Comparison of ENCODE assay signal across 8 cellular contexts in genomic region chr19:17125052-17125727, GRCh38. TPM values are rescaled to one million over a fixed set of nuclear protein-coding genes. Genes with fewer than 3 reads are reported as not detected.
DNase-seq lines count a peak whose midpoint lies in the region; ATAC-seq and TF ChIP-seq lines count a peak whose summit lies in the region.

No MANE protein-coding gene starts in this region.

- H3K4me1 Mint-ChIP-seq in activated T-cell treated with anti-CD3 and anti-CD28 coated beads, Interleukin-2, amount 50 U/mL, for 24 hours (ENCODE audit: low read depth), result peaks cover 47% of the 10 kb centered on the region
- peaks cover 8% of the 10 kb centered on the region for H3K4me1 Mint-ChIP-seq in neural progenitor cell

- H3K9ac ChIP-seq in neural progenitor cell, result no peak overlapping the region

- 45% methylated on average over 10 of the region's 10 CpGs for WGBS in right cardiac atrium
- WGBS in thymus, result 24% methylated on average over 10 of the region's 10 CpGs

- no peak overlapping the region for H3K4me2 ChIP-seq in neural progenitor cell

- H3K27me3 ChIP-seq in right cardiac atrium (ENCODE audit: control insufficient read depth, insufficient read depth) (no peaks in the 10 kb centered on the region), thymus (ENCODE audit: control insufficient read depth, insufficient read depth) (no peaks in the 10 kb centered on the region), neural progenitor cell (no peaks in the 10 kb centered on the region)

- H3K4me1 ChIP-seq in right cardiac atrium (ENCODE audit: control insufficient read depth, insufficient read depth, low read length), result peaks cover 7% of the 10 kb centered on the region
- H3K4me1 ChIP-seq in thymus (ENCODE audit: control insufficient read depth, insufficient read depth, low read length), result peaks cover 10% of the 10 kb centered on the region
- H3K4me1 ChIP-seq in neural progenitor cell, result no peaks in the 10 kb centered on the region

- no peaks in the 10 kb centered on the region for H3K9me3 Mint-ChIP-seq in activated T-cell treated with anti-CD3 and anti-CD28 coated beads, Interleukin-2, amount 50 U/mL, for 24 hours
- H3K9me3 Mint-ChIP-seq in neural progenitor cell, result no peaks in the 10 kb centered on the region

- peak; percentile 56 for DNase-seq in COLO829 (ENCODE audit: low spot score)
- DNase-seq in activated T-cell treated with anti-CD3 and anti-CD28 coated beads, Interleukin-2, amount 50 U/mL, for 24 hours, result peak; percentile 38
- no peak for DNase-seq in right cardiac atrium
- no peak for DNase-seq in NCI-H2107 (lab: John Stamatoyannopoulos, UW)
- DNase-seq in neural progenitor cell (ENCODE audit: low spot score), result no peak

- H2AFZ ChIP-seq in neural progenitor cell (replicated peaks), result no peak overlapping the region

- H3K9me3 ChIP-seq in right cardiac atrium (ENCODE audit: control insufficient read depth, low read length), result no peaks in the 10 kb centered on the region
- no peaks in the 10 kb centered on the region for H3K9me3 ChIP-seq in thymus (ENCODE audit: control insufficient read depth)
- no peaks in the 10 kb centered on the region for H3K9me3 ChIP-seq in neural progenitor cell (ENCODE audit: low read depth)

- peak overlapping the region; percentile 97 for H3K27ac Mint-ChIP-seq in activated T-cell treated with anti-CD3 and anti-CD28 coated beads, Interleukin-2, amount 50 U/mL, for 24 hours
- no peak overlapping the region for H3K27ac Mint-ChIP-seq in neural progenitor cell

- H3K27me3 Mint-ChIP-seq in activated T-cell treated with anti-CD3 and anti-CD28 coated beads, Interleukin-2, amount 50 U/mL, for 24 hours, result no peaks in the 10 kb centered on the region
- H3K27me3 Mint-ChIP-seq in neural progenitor cell (ENCODE audit: insufficient read depth, low read depth), result peaks cover 2% of the 10 kb centered on the region

- H3K79me2 ChIP-seq in neural progenitor cell (ENCODE audit: low read depth), result no peaks in the 10 kb centered on the region

- H3F3A ChIP-seq in neural progenitor cell (ENCODE audit: low read depth), result no peaks in the 10 kb centered on the region

- H3K4me3 ChIP-seq in right cardiac atrium (ENCODE audit: low read length) (no peak overlapping the region), thymus (ENCODE audit: low read length) (peak overlapping the region; percentile 41), neural progenitor cell (no peak overlapping the region)

- intact Hi-C loops in right cardiac atrium (cut with DNase I), result no loop called here

- H3K4me3 Mint-ChIP-seq in activated T-cell treated with anti-CD3 and anti-CD28 coated beads, Interleukin-2, amount 50 U/mL, for 24 hours, result peak overlapping the region; percentile 75
- H3K4me3 Mint-ChIP-seq in neural progenitor cell, result no peak overlapping the region

- peaks cover 62% of the 10 kb centered on the region for H3K36me3 Mint-ChIP-seq in activated T-cell treated with anti-CD3 and anti-CD28 coated beads, Interleukin-2, amount 50 U/mL, for 24 hours (ENCODE audit: low read depth)
- peaks cover 11% of the 10 kb centered on the region for H3K36me3 Mint-ChIP-seq in neural progenitor cell

- ATAC-seq in GM19372 (IDR thresholded peaks at IDR 0.05; ENCODE audit: low read depth, unreplicated experiment), result peak; percentile 74
- peak; percentile 54 for ATAC-seq in HG03378 (IDR thresholded peaks at IDR 0.05; ENCODE audit: unreplicated experiment)
- peak; percentile 29 to 33 for ATAC-seq in right cardiac atrium

- TF ChIP-seq CTCF in neural progenitor cell (IDR thresholded peaks at IDR 0.05), result no peak

- H4K20me1 ChIP-seq in neural progenitor cell (ENCODE audit: low read depth), result peaks cover 3% of the 10 kb centered on the region

- H3K27ac ChIP-seq in right cardiac atrium (ENCODE audit: low read length) (peak overlapping the region; percentile 16), thymus (ENCODE audit: low read depth) (peak overlapping the region; percentile 100), neural progenitor cell (no peak overlapping the region)

- H3K36me3 ChIP-seq in thymus (ENCODE audit: control insufficient read depth, insufficient read depth), result peaks cover 14% of the 10 kb centered on the region
- no peaks in the 10 kb centered on the region for H3K36me3 ChIP-seq in neural progenitor cell

RNA-seq across cellular contexts. Expression of gene MYO9B, which starts 49.6 kb away (rescaled TPM):
- total RNA-seq in right cardiac atrium (10 to 100 TPM; 31.5 to 42.1 (median 36.6) TPM), neural progenitor cell (ENCODE audit: low replicate concordance) (38.5 and 42.2 TPM in 2 replicates)
- polyA plus RNA-seq in right cardiac atrium (30.0 TPM), thymus (103 TPM)

RNA-seq across cellular contexts. Expression of gene HAUS8, which starts 49.9 kb away (rescaled TPM):
- 1 to 10 TPM; 3.3 to 6.1 (median 5.6) TPM for total RNA-seq in right cardiac atrium
- polyA plus RNA-seq in right cardiac atrium, result 4.7 TPM
- 19.5 TPM for polyA plus RNA-seq in thymus
- total RNA-seq in neural progenitor cell (ENCODE audit: low replicate concordance), result 15.6 and 16.3 TPM in 2 replicates

Comparison
In these comparisons a context has a peak if more than half of its experiments do, and no peak if none do; other contexts are left out.
1. DNase-seq: peak in COLO829 (single experiment) and activated T-cell treated with anti-CD3 and anti-CD28 coated beads, Interleukin-2, amount 50 U/mL, for 24 hours (single experiment); none in right cardiac atrium (0 of 3), NCI-H2107 (single experiment) and neural progenitor cell (single experiment).
2. Peak in every context shown above with its lines, with median percentiles within 50 percentile points of each other: ATAC-seq.